22 cellular contexts compared by ENCODE assay signal in genomic region chr2:5187283-5187682, GRCh38.
DNase-seq lines count a peak whose midpoint lies in the region; ATAC-seq and TF ChIP-seq lines count a peak whose summit lies in the region.
"Had no signal": no experiment of that assay in that cellular context is flagged by ENCODE, and none has a peak within 500 bp of the region (broad histone marks: within the 10 kb centered on the region; RNA-seq: fewer than 3 reads in every experiment).

No MANE protein-coding gene starts in this region.

- H3K4me3 ChIP-seq in PC-3 (ENCODE audit: low read length), result no peak overlapping the region
- H3K4me3 ChIP-seq: BLaER1, GM12878 had no signal

- H3K4me3 Mint-ChIP-seq in T-helper 2 cell treated with Interferon-gamma antibody and Interleukin-4, amounts not matched to agents 5 μg/mL and 100 μg/mL, for 36 hours, result no peak overlapping the region
- H3K4me3 Mint-ChIP-seq: CD14-positive monocyte; CD4-positive, alpha-beta memory T cell; CD4-positive, CD25-positive, alpha-beta regulatory T cell; CD8-positive, alpha-beta memory T cell had no signal

- CTCF ChIA-PET in PC-3 (lab: Charles Lee), result no interaction called here

- H3K4me2 ChIP-seq in PC-3 (ENCODE audit: low read length), result no peak overlapping the region
- H3K4me2 ChIP-seq: BLaER1 had no signal

- H3K4me1 ChIP-seq in PC-3 (ENCODE audit: insufficient read depth, low read length), result peaks cover 30% of the 10 kb centered on the region
- H3K4me1 ChIP-seq: BE2C, BLaER1 had no signal

- no peaks in the 10 kb centered on the region for H3K4me1 Mint-ChIP-seq in T-helper 2 cell treated with Interferon-gamma antibody and Interleukin-4, amounts not matched to agents 5 μg/mL and 100 μg/mL, for 36 hours (ENCODE audit: low read depth)
- H3K4me1 Mint-ChIP-seq: CD14-positive monocyte; CD4-positive, alpha-beta memory T cell; CD4-positive, CD25-positive, alpha-beta regulatory T cell; CD8-positive, alpha-beta memory T cell had no signal

- intact Hi-C loops in PC-3 (cut with micrococcal nuclease), result loop anchor here (10.0 kb wide), 1 partner anchor 178 kb away; no protein-coding TSS in a partner anchor

- no peak overlapping the region for H3K27ac Mint-ChIP-seq in T-helper 2 cell treated with Interferon-gamma antibody and Interleukin-4, amounts not matched to agents 5 μg/mL and 100 μg/mL, for 36 hours
- H3K27ac Mint-ChIP-seq: CD14-positive monocyte; CD4-positive, alpha-beta memory T cell; CD4-positive, CD25-positive, alpha-beta regulatory T cell; CD8-positive, alpha-beta memory T cell had no signal

- H3K9me3 Mint-ChIP-seq in T-helper 2 cell treated with Interferon-gamma antibody and Interleukin-4, amounts not matched to agents 5 μg/mL and 100 μg/mL, for 36 hours, result peaks cover 34% of the 10 kb centered on the region

- no peaks in the 10 kb centered on the region for H3K36me3 Mint-ChIP-seq in T-helper 2 cell treated with Interferon-gamma antibody and Interleukin-4, amounts not matched to agents 5 μg/mL and 100 μg/mL, for 36 hours (ENCODE audit: low read depth)
- H3K36me3 Mint-ChIP-seq: CD14-positive monocyte; CD4-positive, alpha-beta memory T cell; CD4-positive, CD25-positive, alpha-beta regulatory T cell had no signal

- TF ChIP-seq CTCF in PC-3 (conservative IDR thresholded peaks at IDR 0.05; ENCODE audit: low read depth, low read length), result no peak

- H3K27me3 Mint-ChIP-seq in T-helper 2 cell treated with Interferon-gamma antibody and Interleukin-4, amounts not matched to agents 5 μg/mL and 100 μg/mL, for 36 hours (ENCODE audit: low read depth), result no peaks in the 10 kb centered on the region
- H3K27me3 Mint-ChIP-seq: CD4-positive, alpha-beta memory T cell; CD4-positive, CD25-positive, alpha-beta regulatory T cell; CD8-positive, alpha-beta memory T cell had no signal

- no peaks in the 10 kb centered on the region for H3K79me2 ChIP-seq in PC-3 (ENCODE audit: low read length)

- peaks cover 6% of the 10 kb centered on the region; the same call in 1 of the 2 replicates for H3K36me3 ChIP-seq in PC-3 (ENCODE audit: low read depth, low read length)
- H3K36me3 ChIP-seq: BE2C, BLaER1 had no signal

- ATAC-seq in PC-3, result no peak
- no peak for ATAC-seq in HG02970 (IDR thresholded peaks at IDR 0.05; ENCODE audit: low FRiP score, unreplicated experiment)
- ATAC-seq: GM12878 had no signal

- H3K27ac ChIP-seq in PC-3 (ENCODE audit: low read length), result no peak overlapping the region; the same call in 1 of the 2 replicates
- H3K27ac ChIP-seq: BLaER1 had no signal

- H3K9me3 ChIP-seq in PC-3 (ENCODE audit: low read length), result peaks cover 17% of the 10 kb centered on the region
- H3K9me3 ChIP-seq: BLaER1 had no signal

- no peaks in the 10 kb centered on the region for H3K9me2 ChIP-seq in PC-3 (replicated peaks; ENCODE audit: low read length)

- no TSS peak for BruUV-seq in PC-3 (replicated peaks; lab: Mats Ljungman, UMichigan)

- H3K27me3 ChIP-seq in PC-3 (ENCODE audit: low read length), result no peaks in the 10 kb centered on the region
- H3K27me3 ChIP-seq: BE2C, BLaER1 had no signal

- no peak overlapping the region for H2AFZ ChIP-seq in PC-3 (ENCODE audit: low read length)

- POLR2A ChIA-PET in PC-3 (lab: Charles Lee; ENCODE audit: unreplicated experiment), result no interaction called here

- DNase-seq in DMS53 (lab: John Stamatoyannopoulos, UW), result peak; percentile 37
- DNase-seq in DMS53 treated with DMSO at 0.1 percent for 48 hours (lab: John Stamatoyannopoulos, UW; ENCODE audit: unreplicated experiment), result no peak
- DNase-seq in PC-3, result peak; percentile 10
- DNase-seq in T-helper 2 cell treated with Interferon-gamma antibody and Interleukin-4, amounts not matched to agents 5 μg/mL and 100 μg/mL, for 36 hours (ENCODE audit: low spot score), result no peak
- DNase-seq: 8988T; ACHN; BE2C; C1 segment of cervical spinal cord; CD4-positive, alpha-beta memory T cell; CD4-positive, CD25-positive, alpha-beta regulatory T cell; CD8-positive, alpha-beta memory T cell; COR-L47; DMS 273 treated with DMSO at 0.1 percent for 48 hours; DMS153; DMS79; DND-41; EL; GDM1 had no signal

- H3K9ac ChIP-seq in PC-3 (ENCODE audit: low read length), result no peak overlapping the region
- H3K9ac ChIP-seq: BLaER1 had no signal

- no peaks in the 10 kb centered on the region for H3F3A ChIP-seq in PC-3 (ENCODE audit: low read length, unreplicated experiment)

- no peaks in the 10 kb centered on the region for H4K20me1 ChIP-seq in PC-3 (ENCODE audit: low read length)
- H4K20me1 ChIP-seq: BLaER1 had no signal

Comparison
In these comparisons a context has a peak if more than half of its experiments do, and no peak if none do; other contexts are left out.
1. DNase-seq: peak in DMS53 (single experiment) and PC-3 (single experiment); none in DMS53 treated with DMSO at 0.1 percent for 48 hours (single experiment) and T-helper 2 cell treated with Interferon-gamma antibody and Interleukin-4, amounts not matched to agents 5 μg/mL and 100 μg/mL, for 36 hours (single experiment).